Comparison of ENCODE assay signal across 11 cellular contexts in the genomic region with DNA sequence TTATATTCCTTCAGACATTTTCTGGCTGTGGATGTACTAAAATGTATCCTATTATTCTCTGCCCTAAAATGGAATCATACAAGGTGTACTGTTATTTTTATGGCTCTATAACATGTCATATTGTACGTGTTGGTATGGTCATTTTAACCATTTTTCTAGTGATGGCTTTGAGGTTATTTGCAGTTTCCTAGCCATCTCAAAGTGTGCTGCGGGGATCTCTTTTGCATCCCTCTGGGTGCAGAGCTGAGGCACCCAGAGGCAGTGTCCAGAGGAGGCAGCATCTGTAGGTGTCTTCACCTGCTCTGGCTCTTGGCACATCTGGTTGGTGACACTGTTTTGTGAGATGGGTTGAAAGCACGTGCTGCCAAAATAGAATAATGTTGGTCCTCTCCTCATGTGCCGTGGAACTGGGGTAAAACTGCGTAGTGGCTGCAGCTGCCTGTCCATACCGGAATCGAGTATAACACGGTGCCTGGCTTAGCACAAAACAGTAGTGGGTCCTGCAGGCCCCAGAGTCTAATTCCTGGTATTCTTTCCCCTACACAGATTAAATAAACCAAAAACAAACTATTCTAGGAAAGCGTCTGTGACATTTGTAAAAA. TPM values are rescaled to one million over a fixed set of nuclear protein-coding genes. Genes with fewer than 3 reads are reported as not detected.
A peak's percentile ranks its signal among the peaks of the same experiment; 100 is the strongest.
DNase-seq lines count a peak whose midpoint lies in the region; ATAC-seq, FAIRE-seq and TF ChIP-seq lines count a peak whose summit lies in the region.
"Had no signal": no experiment of that assay in that cellular context is flagged by ENCODE, and none has a peak within 500 bp of the region (broad histone marks: within the 10 kb centered on the region; RNA-seq: fewer than 3 reads in every experiment).

No MANE protein-coding gene starts in this region.

- H3K4me1 Mint-ChIP-seq in stimulated activated naive CD8-positive, alpha-beta T cell treated with anti-CD3 and anti-CD28 coated beads, Interleukin-15, amount 100 ng/mL, for 72 hours: peaks cover 86% of the 10 kb centered on the region
- peaks cover 82 to 84% of the 10 kb centered on the region in 2 donors for H3K4me1 Mint-ChIP-seq in natural killer cell

- H3K9me3 Mint-ChIP-seq in stimulated activated naive CD8-positive, alpha-beta T cell treated with anti-CD3 and anti-CD28 coated beads, Interleukin-15, amount 100 ng/mL, for 72 hours: no peaks in the 10 kb centered on the region
- H3K9me3 Mint-ChIP-seq in natural killer cell: no peaks in the 10 kb centered on the region
- H3K9me3 Mint-ChIP-seq: CD8-positive, alpha-beta memory T cell; neural crest cell had no signal

- no peak overlapping the region for H3K27ac Mint-ChIP-seq in stimulated activated naive CD8-positive, alpha-beta T cell treated with anti-CD3 and anti-CD28 coated beads, Interleukin-15, amount 100 ng/mL, for 72 hours
- peak overlapping the region; percentile 66 to 98 for H3K27ac Mint-ChIP-seq in natural killer cell

- no peaks in the 10 kb centered on the region for H3K27me3 Mint-ChIP-seq in stimulated activated naive CD8-positive, alpha-beta T cell treated with anti-CD3 and anti-CD28 coated beads, Interleukin-15, amount 100 ng/mL, for 72 hours
- no peaks in the 10 kb centered on the region for H3K27me3 Mint-ChIP-seq in natural killer cell (ENCODE audit: low read depth in 2 of 2)
- H3K27me3 Mint-ChIP-seq: CD8-positive, alpha-beta memory T cell had no signal

- no peak overlapping the region for H3K4me3 Mint-ChIP-seq in stimulated activated naive CD8-positive, alpha-beta T cell treated with anti-CD3 and anti-CD28 coated beads, Interleukin-15, amount 100 ng/mL, for 72 hours
- H3K4me3 Mint-ChIP-seq in natural killer cell: no peak overlapping the region
- H3K4me3 Mint-ChIP-seq: CD8-positive, alpha-beta memory T cell; neural crest cell had no signal

- TF ChIP-seq CTCF in epithelial cell of esophagus (IDR thresholded peaks at IDR 0.05; ENCODE audit: insufficient read depth, low read depth, low read length, missing control alignments): no peak
- no peak for TF ChIP-seq CTCF in natural killer cell (IDR thresholded peaks at IDR 0.05)

- no peak for ATAC-seq in stimulated activated naive CD8-positive, alpha-beta T cell treated with anti-CD3 and anti-CD28 coated beads, Interleukin-15, Interleukin-2, amounts not matched to agents 100 U/mL and 50 U/mL, for 24 hours
- no peak for ATAC-seq in stimulated activated naive CD8-positive, alpha-beta T cell treated with anti-CD3 and anti-CD28 coated beads, Interleukin-15, amount 100 ng/mL, for 72 hours
- no peak for ATAC-seq in natural killer cell

- intact Hi-C loops in natural killer cell (cut with micrococcal nuclease): no loop called here

- no peak for FAIRE-seq in HTR-8/SVneo (lab: Jason Lieb, UNC)
- no peak for FAIRE-seq in frontal cortex (lab: Jason Lieb, UNC)

- peak overlapping the region; percentile 2 for H3K4me3 ChIP-seq in epithelial cell of esophagus (ENCODE audit: low read length)

- no peaks in the 10 kb centered on the region for H3K36me3 Mint-ChIP-seq in natural killer cell

- DNase-seq in stimulated activated naive CD8-positive, alpha-beta T cell treated with anti-CD3 and anti-CD28 coated beads, Interleukin-15, Interleukin-2, amounts not matched to agents 100 U/mL and 50 U/mL, for 24 hours: peak; percentile 2
- DNase-seq in stimulated activated naive CD8-positive, alpha-beta T cell treated with anti-CD3 and anti-CD28 coated beads, Interleukin-15, amount 100 ng/mL, for 72 hours: no peak
- DNase-seq in epithelial cell of esophagus (ENCODE audit: low read depth) (no peak), natural killer cell (no peak), HTR-8/SVneo (ENCODE audit: insufficient read length, low spot score) (no peak), frontal cortex (ENCODE audit: low spot score in 2 of 2) (no peak), DMS153 treated with DMSO at 0.1 percent for 48 hours (lab: John Stamatoyannopoulos, UW; ENCODE audit: unreplicated experiment) (no peak), HuH-7 (ENCODE audit: low spot score) (no peak)
- DNase-seq: NCI-H524 had no signal

RNA-seq across cellular contexts. Expression of gene NEAT1, which starts 12.8 kb away (rescaled TPM):
- total RNA-seq in natural killer cell (1,000 to 10,000 TPM; 1,031 to 1,768 (median 1,493) TPM), frontal cortex (1.6 TPM)

RNA-seq across cellular contexts. Expression of gene FRMD8, which starts 49.0 kb away (rescaled TPM):
- 10 to 100 TPM; 45.6 to 58.4 (median 57.7) TPM for total RNA-seq in natural killer cell
- total RNA-seq in frontal cortex: 8.2 TPM

RNA-seq across cellular contexts. Expression of gene SLC25A45, which starts 53.0 kb away (rescaled TPM):
- total RNA-seq in natural killer cell (10 to 100 TPM; 50.9 to 61.1 (median 61.0) TPM), frontal cortex (0.41 TPM)

Comparison
In these comparisons a context has a peak if more than half of its experiments do, and no peak if none do; other contexts are left out.
1. H3K27ac Mint-ChIP-seq: peak in natural killer cell (2 of 2); none in stimulated activated naive CD8-positive, alpha-beta T cell treated with anti-CD3 and anti-CD28 coated beads, Interleukin-15, amount 100 ng/mL, for 72 hours (0 of 2).
2. RNA of gene NEAT1, which starts 12.8 kb away (total RNA-seq): 1,031 to 1,768 TPM in natural killer cell; 1.6 TPM in frontal cortex (single experiment); every median in the first group is over 100 times any median in the second.
3. RNA of gene SLC25A45, which starts 53.0 kb away (total RNA-seq): 50.9 to 61.1 TPM in natural killer cell; 0.41 TPM in frontal cortex (single experiment); every median in the first group is over 10 times any median in the second.